8 cellular contexts compared by ENCODE assay signal in genomic region chr9:114382951-114383865, GRCh38. TPM values are rescaled to one million over a fixed set of nuclear protein-coding genes. Genes with fewer than 3 reads are reported as not detected.
A peak's percentile ranks its signal among the peaks of the same experiment; 100 is the strongest.
DNase-seq lines count a peak whose midpoint lies in the region; ATAC-seq, FAIRE-seq and TF ChIP-seq lines count a peak whose summit lies in the region.

No MANE protein-coding gene starts in this region.

- H3K4me1 ChIP-seq in SJCRH30 (peaks cover 10% of the 10 kb centered on the region; the same call in 1 of the 2 replicates), kidney (ENCODE audit: control insufficient read depth in 1 of 2, insufficient read depth in 1 of 2, low read depth in 1 of 2, low read length in 2 of 2) (peaks cover 3 to 30% of the 10 kb centered on the region in 2 donors)

- no peak for FAIRE-seq in kidney (lab: Jason Lieb, UNC)

- DNase-seq in SJCRH30 (peak; percentile 36 to 58), kidney (peak; percentile 87), HT-29 (ENCODE audit: low spot score) (no peak), KBM-7 (no peak)
- peak; percentile 61 for DNase-seq in activated naive CD8-positive, alpha-beta T cell treated with anti-CD3 and anti-CD28 coated beads, Interleukin-2, amount 10 ng/mL, durations not matched to agents 7 days and 5 days
- peak; percentile 45 to 77 (median 47) for DNase-seq in stimulated activated CD4-positive, alpha-beta T cell treated with anti-CD3 and anti-CD28 coated beads, TNF-alpha, amount 100 ng/mL, for 24 hours (ENCODE audit: low read depth in 3 of 3)

- H3K9me3 ChIP-seq in SJCRH30 (replicated peaks) (no peaks in the 10 kb centered on the region), kidney (ENCODE audit: control insufficient read depth in 1 of 2, low read length in 2 of 2) (no peaks in the 10 kb centered on the region)

- POLR2A ChIA-PET in activated naive CD8-positive, alpha-beta T cell treated with anti-CD3 and anti-CD28 coated beads, Interleukin-2, amount 10 ng/mL, durations not matched to agents 7 days and 5 days (lab: Charles Lee) = interaction anchor here (0.9 to 12.9 kb wide), 6 partner anchors 10 to 51 kb away, joined by 3 to 637 read pairs (median 72); no protein-coding TSS in a partner anchor

- H3K4me3 Mint-ChIP-seq in activated naive CD8-positive, alpha-beta T cell treated with anti-CD3 and anti-CD28 coated beads, Interleukin-2, amount 10 ng/mL, durations not matched to agents 7 days and 5 days = peak overlapping the region; percentile 99

- H3K36me3 Mint-ChIP-seq in activated naive CD8-positive, alpha-beta T cell treated with anti-CD3 and anti-CD28 coated beads, Interleukin-2, amount 10 ng/mL, durations not matched to agents 7 days and 5 days = peaks cover 76% of the 10 kb centered on the region

- in situ Hi-C loops in KBM-7 (cut with MboI; ENCODE audit: low pct_unique_long_range_greater_than_20kb, low sequenced_read_pairs) = no loop called here

- H3K27ac ChIP-seq in SJCRH30 = no peak overlapping the region
- peak overlapping the region; percentile 0 to 74 for H3K27ac ChIP-seq in kidney (ENCODE audit: low read depth in 2 of 2, low read length in 2 of 2)

- no peak overlapping the region for H3K4me3 ChIP-seq in SJCRH30
- no peak overlapping the region for H3K4me3 ChIP-seq in kidney (ENCODE audit: low read length in 2 of 2)

- no peaks in the 10 kb centered on the region for H3K9me3 Mint-ChIP-seq in activated naive CD8-positive, alpha-beta T cell treated with anti-CD3 and anti-CD28 coated beads, Interleukin-2, amount 10 ng/mL, durations not matched to agents 7 days and 5 days

- H3K36me3 ChIP-seq in SJCRH30 = no peaks in the 10 kb centered on the region
- peaks cover 2 to 5% of the 10 kb centered on the region in 2 donors for H3K36me3 ChIP-seq in kidney (ENCODE audit: control insufficient read depth in 1 of 2, insufficient read depth in 2 of 2, low read length in 2 of 2)

- TF ChIP-seq CTCF in kidney (IDR thresholded peaks at IDR 0.05; ENCODE audit: borderline replicate concordance, extremely low read depth, insufficient read depth) = no peak

- ATAC-seq in GM19025 (IDR thresholded peaks at IDR 0.05; ENCODE audit: low read depth, unreplicated experiment) (peak; percentile 22), HG03097 (IDR thresholded peaks at IDR 0.05; ENCODE audit: low FRiP score, unreplicated experiment) (no peak)
- ATAC-seq in activated naive CD8-positive, alpha-beta T cell treated with anti-CD3 and anti-CD28 coated beads, Interleukin-2, amount 10 ng/mL, durations not matched to agents 7 days and 5 days (ENCODE audit: low read depth) = no peak

- H3K9ac ChIP-seq in kidney (ENCODE audit: low read length in 2 of 2) = no peak overlapping the region

- intact Hi-C loops in kidney (cut with DNase I) = no loop called here

- peak overlapping the region; percentile 99 for H3K27ac Mint-ChIP-seq in activated naive CD8-positive, alpha-beta T cell treated with anti-CD3 and anti-CD28 coated beads, Interleukin-2, amount 10 ng/mL, durations not matched to agents 7 days and 5 days

- no peaks in the 10 kb centered on the region for H3K27me3 Mint-ChIP-seq in activated naive CD8-positive, alpha-beta T cell treated with anti-CD3 and anti-CD28 coated beads, Interleukin-2, amount 10 ng/mL, durations not matched to agents 7 days and 5 days

- peaks cover 46% of the 10 kb centered on the region for H3K4me1 Mint-ChIP-seq in activated naive CD8-positive, alpha-beta T cell treated with anti-CD3 and anti-CD28 coated beads, Interleukin-2, amount 10 ng/mL, durations not matched to agents 7 days and 5 days

- H3K27me3 ChIP-seq in SJCRH30 = no peaks in the 10 kb centered on the region

RNA-seq across cellular contexts. Expression of gene AKNA, which starts 4.6 kb away (rescaled TPM):
- 2.0 and 3.1 TPM in 2 replicates for total RNA-seq in SJCRH30 (2014; rRNA removed; shearing (Covaris generic))
- 100 to 1,000 TPM; 482 to 492 TPM for total RNA-seq in activated naive CD8-positive, alpha-beta T cell treated with anti-CD3 and anti-CD28 coated beads, Interleukin-2, amount 10 ng/mL, durations not matched to agents 7 days and 5 days
- 52.1 TPM for total RNA-seq in kidney
- 6.1 TPM for polyA plus RNA-seq in kidney (ENCODE audit: insufficient read depth, low read depth, low replicate concordance)
- total RNA-seq in HT-29 (2014; rRNA removed; shearing (Covaris generic)) = 6.1 and 7.8 TPM in 2 replicates

RNA-seq across cellular contexts. Expression of gene ORM2, which starts 53.5 kb away (rescaled TPM):
- not detected in 2 replicates for total RNA-seq in SJCRH30 (2014; rRNA removed; shearing (Covaris generic))
- total RNA-seq in activated naive CD8-positive, alpha-beta T cell treated with anti-CD3 and anti-CD28 coated beads, Interleukin-2, amount 10 ng/mL, durations not matched to agents 7 days and 5 days = not detected
- total RNA-seq in kidney = not detected
- not detected for polyA plus RNA-seq in kidney (ENCODE audit: insufficient read depth, low read depth, low replicate concordance)
- total RNA-seq in HT-29 (2014; rRNA removed; shearing (Covaris generic)) = not detected in 2 replicates

Comparison
In these comparisons a context has a peak if more than half of its experiments do, and no peak if none do; other contexts are left out.
1. DNase-seq: peak in SJCRH30 (2 of 2), activated naive CD8-positive, alpha-beta T cell treated with anti-CD3 and anti-CD28 coated beads, Interleukin-2, amount 10 ng/mL, durations not matched to agents 7 days and 5 days (single experiment), kidney (single experiment) and stimulated activated CD4-positive, alpha-beta T cell treated with anti-CD3 and anti-CD28 coated beads, TNF-alpha, amount 100 ng/mL, for 24 hours (3 of 3); none in HT-29 (single experiment) and KBM-7 (single experiment).